1 cellular context compared by ENCODE assay signal in the genomic region with DNA sequence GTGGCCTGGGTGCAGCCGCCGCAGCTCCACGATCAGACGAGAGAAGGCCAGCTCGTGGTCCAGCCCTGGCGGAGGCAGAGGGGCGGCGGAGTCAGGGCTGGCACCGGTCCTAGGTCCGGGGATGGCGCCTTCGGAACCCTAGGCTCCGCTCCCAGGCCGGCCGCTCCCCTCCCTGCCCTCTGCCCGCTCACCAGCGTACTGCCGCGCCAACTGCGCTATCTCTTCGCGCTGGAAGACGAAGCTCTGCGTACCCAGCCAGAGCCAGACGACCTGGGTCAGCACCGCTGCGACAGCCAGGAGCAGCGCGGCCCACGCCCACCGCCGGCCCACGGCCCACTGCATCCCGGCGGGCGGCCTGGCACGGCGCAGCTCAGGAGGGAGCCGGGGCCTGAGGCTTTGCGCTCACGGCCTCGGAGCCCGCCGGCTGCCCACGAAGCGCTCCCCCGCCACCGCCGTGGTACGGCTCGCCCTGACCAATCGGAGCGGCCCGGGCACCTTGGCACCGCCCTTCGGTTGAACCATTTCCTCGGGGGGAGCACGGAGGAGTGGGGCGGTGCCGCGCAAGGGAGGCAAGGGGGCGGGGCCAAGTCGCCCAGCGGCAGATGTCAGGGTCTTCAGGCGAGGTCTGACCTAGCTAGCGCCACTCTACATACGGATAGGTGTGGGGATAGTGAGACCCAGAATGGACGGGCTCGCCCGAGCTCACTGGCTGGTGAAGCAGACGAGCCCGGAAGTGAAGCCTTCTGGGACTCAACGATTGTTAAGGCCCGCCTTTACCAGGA.
TF ChIP-seq lines count a peak whose summit lies in the region.

A gene (minus strand): TSS at position 432 of the 782 bp plus-strand sequence. CDS start 90 bp downstream, at position 342.

TF ChIP-seq in HepG2, 621 proteins besides CTCF, POLR2A, EP300 and RAD21 (continued from another document and continues in another):
- peak; percentile 84 for TF ChIP-seq GABPB1 (CRISPR knock-in tag; IDR thresholded peaks at IDR 0.05)
- TF ChIP-seq, protein P1, sequence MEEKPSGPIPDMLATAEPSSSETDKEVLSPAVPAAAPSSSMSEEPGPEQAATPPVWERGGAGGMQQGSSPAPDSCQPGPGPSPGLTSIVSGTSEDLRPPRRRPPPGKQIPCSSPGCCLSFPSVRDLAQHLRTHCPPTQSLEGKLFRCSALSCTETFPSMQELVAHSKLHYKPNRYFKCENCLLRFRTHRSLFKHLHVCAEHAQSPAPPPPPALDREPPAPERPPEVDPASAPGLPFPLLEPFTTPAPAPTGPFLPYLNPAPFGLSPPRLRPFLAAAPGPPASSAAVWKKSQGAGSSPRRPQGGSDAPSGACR (CRISPR knock-in tag; IDR thresholded peaks at IDR 0.05) = peak; percentile 72; the same call in 1 of the 2 replicates
- no peak for TF ChIP-seq ZFP36L2 (CRISPR knock-in tag; IDR thresholded peaks at IDR 0.05)
- TF ChIP-seq NFKB2 (CRISPR knock-in tag; IDR thresholded peaks at IDR 0.05; ENCODE audit: borderline replicate concordance) = peak; percentile 70
- peak; percentile 18; the same call in 1 of the 2 replicates for TF ChIP-seq ZNF556 (CRISPR knock-in tag; IDR thresholded peaks at IDR 0.05; ENCODE audit: borderline replicate concordance)
- peak; percentile 50; the same call in 1 of the 2 replicates for TF ChIP-seq GLI4 (CRISPR knock-in tag; IDR thresholded peaks at IDR 0.05; ENCODE audit: borderline replicate concordance)
- peak; percentile 95; the same call in 1 of the 2 replicates for TF ChIP-seq SMAD1 (CRISPR knock-in tag; IDR thresholded peaks at IDR 0.05; ENCODE audit: borderline replicate concordance, low read depth)
- peak; percentile 85; the same call in 1 of the 2 replicates for TF ChIP-seq ZNF776 (CRISPR knock-in tag; IDR thresholded peaks at IDR 0.05)
- TF ChIP-seq MYC (CRISPR knock-in tag; IDR thresholded peaks at IDR 0.05; ENCODE audit: borderline replicate concordance) = peak; percentile 91
- TF ChIP-seq, protein P2, sequence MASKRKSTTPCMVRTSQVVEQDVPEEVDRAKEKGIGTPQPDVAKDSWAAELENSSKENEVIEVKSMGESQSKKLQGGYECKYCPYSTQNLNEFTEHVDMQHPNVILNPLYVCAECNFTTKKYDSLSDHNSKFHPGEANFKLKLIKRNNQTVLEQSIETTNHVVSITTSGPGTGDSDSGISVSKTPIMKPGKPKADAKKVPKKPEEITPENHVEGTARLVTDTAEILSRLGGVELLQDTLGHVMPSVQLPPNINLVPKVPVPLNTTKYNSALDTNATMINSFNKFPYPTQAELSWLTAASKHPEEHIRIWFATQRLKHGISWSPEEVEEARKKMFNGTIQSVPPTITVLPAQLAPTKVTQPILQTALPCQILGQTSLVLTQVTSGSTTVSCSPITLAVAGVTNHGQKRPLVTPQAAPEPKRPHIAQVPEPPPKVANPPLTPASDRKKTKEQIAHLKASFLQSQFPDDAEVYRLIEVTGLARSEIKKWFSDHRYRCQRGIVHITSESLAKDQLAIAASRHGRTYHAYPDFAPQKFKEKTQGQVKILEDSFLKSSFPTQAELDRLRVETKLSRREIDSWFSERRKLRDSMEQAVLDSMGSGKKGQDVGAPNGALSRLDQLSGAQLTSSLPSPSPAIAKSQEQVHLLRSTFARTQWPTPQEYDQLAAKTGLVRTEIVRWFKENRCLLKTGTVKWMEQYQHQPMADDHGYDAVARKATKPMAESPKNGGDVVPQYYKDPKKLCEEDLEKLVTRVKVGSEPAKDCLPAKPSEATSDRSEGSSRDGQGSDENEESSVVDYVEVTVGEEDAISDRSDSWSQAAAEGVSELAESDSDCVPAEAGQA (IDR thresholded peaks at IDR 0.05; ENCODE audit: low read depth) = peak; percentile 39; the same call in 1 of the 2 replicates
- TF ChIP-seq, protein P2 (CRISPR knock-in tag; IDR thresholded peaks at IDR 0.05; ENCODE audit: borderline replicate concordance) = no peak
- TF ChIP-seq, protein P3, sequence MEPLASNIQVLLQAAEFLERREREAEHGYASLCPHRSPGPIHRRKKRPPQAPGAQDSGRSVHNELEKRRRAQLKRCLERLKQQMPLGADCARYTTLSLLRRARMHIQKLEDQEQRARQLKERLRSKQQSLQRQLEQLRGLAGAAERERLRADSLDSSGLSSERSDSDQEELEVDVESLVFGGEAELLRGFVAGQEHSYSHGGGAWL (CRISPR knock-in tag; IDR thresholded peaks at IDR 0.05) = peak; percentile 94
- no peak for TF ChIP-seq MAFG (CRISPR knock-in tag; IDR thresholded peaks at IDR 0.05)
- TF ChIP-seq PAF1 (CRISPR knock-in tag; IDR thresholded peaks at IDR 0.05) = no peak
- no peak for TF ChIP-seq PAWR (CRISPR knock-in tag; IDR thresholded peaks at IDR 0.05; ENCODE audit: borderline replicate concordance)
- no peak for TF ChIP-seq SIN3B (IDR thresholded peaks at IDR 0.05; ENCODE audit: low read length)
- TF ChIP-seq, protein P4, sequence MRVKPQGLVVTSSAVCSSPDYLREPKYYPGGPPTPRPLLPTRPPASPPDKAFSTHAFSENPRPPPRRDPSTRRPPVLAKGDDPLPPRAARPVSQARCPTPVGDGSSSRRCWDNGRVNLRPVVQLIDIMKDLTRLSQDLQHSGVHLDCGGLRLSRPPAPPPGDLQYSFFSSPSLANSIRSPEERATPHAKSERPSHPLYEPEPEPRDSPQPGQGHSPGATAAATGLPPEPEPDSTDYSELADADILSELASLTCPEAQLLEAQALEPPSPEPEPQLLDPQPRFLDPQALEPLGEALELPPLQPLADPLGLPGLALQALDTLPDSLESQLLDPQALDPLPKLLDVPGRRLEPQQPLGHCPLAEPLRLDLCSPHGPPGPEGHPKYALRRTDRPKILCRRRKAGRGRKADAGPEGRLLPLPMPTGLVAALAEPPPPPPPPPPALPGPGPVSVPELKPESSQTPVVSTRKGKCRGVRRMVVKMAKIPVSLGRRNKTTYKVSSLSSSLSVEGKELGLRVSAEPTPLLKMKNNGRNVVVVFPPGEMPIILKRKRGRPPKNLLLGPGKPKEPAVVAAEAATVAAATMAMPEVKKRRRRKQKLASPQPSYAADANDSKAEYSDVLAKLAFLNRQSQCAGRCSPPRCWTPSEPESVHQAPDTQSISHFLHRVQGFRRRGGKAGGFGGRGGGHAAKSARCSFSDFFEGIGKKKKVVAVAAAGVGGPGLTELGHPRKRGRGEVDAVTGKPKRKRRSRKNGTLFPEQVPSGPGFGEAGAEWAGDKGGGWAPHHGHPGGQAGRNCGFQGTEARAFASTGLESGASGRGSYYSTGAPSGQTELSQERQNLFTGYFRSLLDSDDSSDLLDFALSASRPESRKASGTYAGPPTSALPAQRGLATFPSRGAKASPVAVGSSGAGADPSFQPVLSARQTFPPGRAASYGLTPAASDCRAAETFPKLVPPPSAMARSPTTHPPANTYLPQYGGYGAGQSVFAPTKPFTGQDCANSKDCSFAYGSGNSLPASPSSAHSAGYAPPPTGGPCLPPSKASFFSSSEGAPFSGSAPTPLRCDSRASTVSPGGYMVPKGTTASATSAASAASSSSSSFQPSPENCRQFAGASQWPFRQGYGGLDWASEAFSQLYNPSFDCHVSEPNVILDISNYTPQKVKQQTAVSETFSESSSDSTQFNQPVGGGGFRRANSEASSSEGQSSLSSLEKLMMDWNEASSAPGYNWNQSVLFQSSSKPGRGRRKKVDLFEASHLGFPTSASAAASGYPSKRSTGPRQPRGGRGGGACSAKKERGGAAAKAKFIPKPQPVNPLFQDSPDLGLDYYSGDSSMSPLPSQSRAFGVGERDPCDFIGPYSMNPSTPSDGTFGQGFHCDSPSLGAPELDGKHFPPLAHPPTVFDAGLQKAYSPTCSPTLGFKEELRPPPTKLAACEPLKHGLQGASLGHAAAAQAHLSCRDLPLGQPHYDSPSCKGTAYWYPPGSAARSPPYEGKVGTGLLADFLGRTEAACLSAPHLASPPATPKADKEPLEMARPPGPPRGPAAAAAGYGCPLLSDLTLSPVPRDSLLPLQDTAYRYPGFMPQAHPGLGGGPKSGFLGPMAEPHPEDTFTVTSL (CRISPR knock-in tag; IDR thresholded peaks at IDR 0.05; ENCODE audit: borderline replicate concordance) = 0 out of 2 replicates have a peak, but pooled peaks have one; percentile 17
- peak; percentile 92 for TF ChIP-seq ZNF33B (CRISPR knock-in tag; IDR thresholded peaks at IDR 0.05)
- TF ChIP-seq ZSCAN31 (CRISPR knock-in tag; IDR thresholded peaks at IDR 0.05; ENCODE audit: low read depth) = peak; percentile 87; the same call in 1 of the 2 replicates
- TF ChIP-seq ZNF124 (CRISPR knock-in tag; IDR thresholded peaks at IDR 0.05) = peak; percentile 81; the same call in 1 of the 2 replicates
- TF ChIP-seq ZNF367 (CRISPR knock-in tag; IDR thresholded peaks at IDR 0.05; ENCODE audit: borderline replicate concordance) = no peak; the same call in 1 of the 2 replicates
- TF ChIP-seq ZBTB38 (CRISPR knock-in tag; IDR thresholded peaks at IDR 0.05) = peak; percentile 62; the same call in 1 of the 2 replicates
- no peak for TF ChIP-seq PLRG1 (conservative IDR thresholded peaks at IDR 0.05)
- no peak for TF ChIP-seq LCORL (IDR thresholded peaks at IDR 0.05)
- peak; percentile 48 for TF ChIP-seq LCORL (CRISPR knock-in tag; IDR thresholded peaks at IDR 0.05)
- TF ChIP-seq, protein P5, sequence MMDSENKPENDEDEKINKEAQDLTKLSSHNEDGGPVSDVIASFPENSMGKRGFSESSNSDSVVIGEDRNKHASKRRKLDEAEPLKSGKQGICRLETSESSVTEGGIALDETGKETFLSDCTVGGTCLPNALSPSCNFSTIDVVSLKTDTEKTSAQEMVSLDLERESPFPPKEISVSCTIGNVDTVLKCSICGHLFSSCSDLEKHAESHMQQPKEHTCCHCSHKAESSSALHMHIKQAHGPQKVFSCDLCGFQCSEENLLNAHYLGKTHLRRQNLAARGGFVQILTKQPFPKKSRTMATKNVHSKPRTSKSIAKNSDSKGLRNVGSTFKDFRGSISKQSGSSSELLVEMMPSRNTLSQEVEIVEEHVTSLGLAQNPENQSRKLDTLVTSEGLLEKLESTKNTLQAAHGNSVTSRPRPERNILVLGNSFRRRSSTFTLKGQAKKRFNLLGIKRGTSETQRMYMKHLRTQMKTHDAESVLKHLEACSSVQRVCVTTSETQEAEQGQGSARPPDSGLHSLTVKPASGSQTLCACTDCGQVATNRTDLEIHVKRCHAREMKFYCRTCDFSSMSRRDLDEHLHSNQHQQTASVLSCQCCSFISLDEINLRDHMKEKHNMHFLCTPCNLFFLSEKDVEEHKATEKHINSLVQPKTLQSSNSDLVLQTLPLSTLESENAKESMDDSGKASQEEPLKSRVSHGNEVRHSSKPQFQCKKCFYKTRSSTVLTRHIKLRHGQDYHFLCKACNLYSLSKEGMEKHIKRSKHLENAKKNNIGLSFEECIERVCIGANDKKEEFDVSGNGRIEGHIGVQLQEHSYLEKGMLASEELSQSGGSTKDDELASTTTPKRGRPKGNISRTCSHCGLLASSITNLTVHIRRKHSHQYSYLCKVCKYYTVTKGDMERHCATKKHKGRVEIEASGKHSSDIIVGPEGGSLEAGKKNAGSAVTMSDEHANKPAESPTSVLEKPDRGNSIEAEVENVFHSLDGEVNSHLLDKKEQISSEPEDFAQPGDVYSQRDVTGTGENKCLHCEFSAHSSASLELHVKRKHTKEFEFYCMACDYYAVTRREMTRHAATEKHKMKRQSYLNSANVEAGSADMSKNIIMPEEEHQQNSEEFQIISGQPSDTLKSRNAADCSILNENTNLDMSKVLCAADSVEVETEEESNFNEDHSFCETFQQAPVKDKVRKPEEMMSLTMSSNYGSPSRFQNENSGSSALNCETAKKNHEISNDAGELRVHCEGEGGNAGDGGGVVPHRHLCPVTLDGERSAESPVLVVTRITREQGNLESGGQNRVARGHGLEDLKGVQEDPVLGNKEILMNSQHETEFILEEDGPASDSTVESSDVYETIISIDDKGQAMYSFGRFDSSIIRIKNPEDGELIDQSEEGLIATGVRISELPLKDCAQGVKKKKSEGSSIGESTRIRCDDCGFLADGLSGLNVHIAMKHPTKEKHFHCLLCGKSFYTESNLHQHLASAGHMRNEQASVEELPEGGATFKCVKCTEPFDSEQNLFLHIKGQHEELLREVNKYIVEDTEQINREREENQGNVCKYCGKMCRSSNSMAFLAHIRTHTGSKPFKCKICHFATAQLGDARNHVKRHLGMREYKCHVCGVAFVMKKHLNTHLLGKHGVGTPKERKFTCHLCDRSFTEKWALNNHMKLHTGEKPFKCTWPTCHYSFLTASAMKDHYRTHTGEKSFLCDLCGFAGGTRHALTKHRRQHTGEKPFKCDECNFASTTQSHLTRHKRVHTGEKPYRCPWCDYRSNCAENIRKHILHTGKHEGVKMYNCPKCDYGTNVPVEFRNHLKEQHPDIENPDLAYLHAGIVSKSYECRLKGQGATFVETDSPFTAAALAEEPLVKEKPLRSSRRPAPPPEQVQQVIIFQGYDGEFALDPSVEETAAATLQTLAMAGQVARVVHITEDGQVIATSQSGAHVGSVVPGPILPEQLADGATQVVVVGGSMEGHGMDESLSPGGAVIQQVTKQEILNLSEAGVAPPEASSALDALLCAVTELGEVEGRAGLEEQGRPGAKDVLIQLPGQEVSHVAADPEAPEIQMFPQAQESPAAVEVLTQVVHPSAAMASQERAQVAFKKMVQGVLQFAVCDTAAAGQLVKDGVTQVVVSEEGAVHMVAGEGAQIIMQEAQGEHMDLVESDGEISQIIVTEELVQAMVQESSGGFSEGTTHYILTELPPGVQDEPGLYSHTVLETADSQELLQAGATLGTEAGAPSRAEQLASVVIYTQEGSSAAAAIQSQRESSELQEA (CRISPR knock-in tag; IDR thresholded peaks at IDR 0.05; ENCODE audit: not compliant biosample characterization) = peak; percentile 51
- 0 out of 2 replicates have a peak, but pooled peaks have one; percentile 27 for TF ChIP-seq THYN1 (CRISPR knock-in tag; IDR thresholded peaks at IDR 0.05; ENCODE audit: borderline replicate concordance, low read depth)
- TF ChIP-seq, protein P6, sequence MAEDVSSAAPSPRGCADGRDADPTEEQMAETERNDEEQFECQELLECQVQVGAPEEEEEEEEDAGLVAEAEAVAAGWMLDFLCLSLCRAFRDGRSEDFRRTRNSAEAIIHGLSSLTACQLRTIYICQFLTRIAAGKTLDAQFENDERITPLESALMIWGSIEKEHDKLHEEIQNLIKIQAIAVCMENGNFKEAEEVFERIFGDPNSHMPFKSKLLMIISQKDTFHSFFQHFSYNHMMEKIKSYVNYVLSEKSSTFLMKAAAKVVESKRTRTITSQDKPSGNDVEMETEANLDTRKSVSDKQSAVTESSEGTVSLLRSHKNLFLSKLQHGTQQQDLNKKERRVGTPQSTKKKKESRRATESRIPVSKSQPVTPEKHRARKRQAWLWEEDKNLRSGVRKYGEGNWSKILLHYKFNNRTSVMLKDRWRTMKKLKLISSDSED (CRISPR knock-in tag; IDR thresholded peaks at IDR 0.05) = peak; percentile 98
- TF ChIP-seq ZIK1 (CRISPR knock-in tag; IDR thresholded peaks at IDR 0.05; ENCODE audit: borderline replicate concordance, low read depth) = peak; percentile 81
